ENCODE assay signal across 8 cellular contexts in the genomic region with DNA sequence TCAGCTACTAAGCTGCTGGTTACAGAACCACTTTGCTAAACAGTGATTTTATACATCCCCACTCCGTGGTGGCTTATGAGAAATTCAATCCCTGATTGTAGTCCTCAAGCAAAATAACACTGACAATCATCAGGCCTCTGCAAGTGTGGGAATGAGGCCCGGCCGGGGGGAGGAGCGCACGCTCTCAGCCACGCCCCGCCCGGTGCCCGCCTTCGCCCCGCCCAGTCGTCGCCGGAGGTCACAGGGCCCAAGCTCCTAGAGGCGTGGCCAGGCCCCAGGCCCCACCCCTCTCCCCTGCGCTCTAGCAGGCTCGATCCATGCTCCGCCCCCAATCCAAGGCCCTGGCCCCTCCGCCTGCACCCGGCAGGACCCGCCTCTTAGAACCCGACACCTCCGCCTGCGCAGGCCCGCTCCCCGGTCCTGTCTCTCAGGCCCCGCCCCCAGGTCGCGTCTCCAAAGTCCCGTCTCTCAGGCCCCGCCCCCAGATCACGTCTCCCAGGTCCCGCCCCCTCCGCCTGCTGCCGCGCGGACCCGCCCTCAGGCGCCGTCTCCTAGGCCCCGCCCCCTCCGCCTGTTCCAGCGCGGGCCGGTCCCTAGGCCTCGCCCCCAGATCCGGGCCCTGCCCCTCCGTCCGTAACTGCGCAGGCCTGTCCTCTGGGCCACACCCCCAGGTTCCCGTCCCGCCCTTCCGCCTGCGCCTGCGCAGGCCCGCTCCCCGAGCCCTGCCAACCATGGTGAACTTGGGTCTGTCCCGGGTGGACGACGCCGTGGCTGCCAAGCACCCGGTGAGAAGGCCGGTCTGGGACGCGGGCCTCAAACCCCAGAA. TPM values are rescaled to one million over a fixed set of nuclear protein-coding genes. Genes with fewer than 3 reads are reported as not detected.
DNase-seq lines count a peak whose midpoint lies in the region; ATAC-seq and TF ChIP-seq lines count a peak whose summit lies in the region.

A gene (plus strand): TSS at position 705 of the 826 bp plus-strand sequence. CDS start 27 bp downstream, at position 732.

- TF ChIP-seq EP300 in SK-N-SH (IDR thresholded peaks at IDR 0.05; ENCODE audit: borderline replicate concordance in 1 of 2, low read depth in 1 of 2, low read length in 1 of 2), result 0 out of 4 replicates have a peak, but pooled peaks of 1 of the 2 experiments have one; percentile 23
- TF ChIP-seq EP300 in suprapubic skin (IDR thresholded peaks at IDR 0.05), result no peak

- peak within 1 kb of the TSS; percentile 89 to 95 for H3K4me3 ChIP-seq in SK-N-SH (ENCODE audit: low read depth in 2 of 2, low read length in 1 of 2)
- peak within 1 kb of the TSS; percentile 74 for H3K4me3 ChIP-seq in suprapubic skin

- peak; percentile 84 for ATAC-seq in HG02571 (IDR thresholded peaks at IDR 0.05; ENCODE audit: unreplicated experiment)

- H3K36me3 ChIP-seq in SK-N-SH (replicated peaks in 1 of 2; ENCODE audit: control insufficient read depth in 1 of 2, insufficient read depth in 2 of 2, low read length in 1 of 2), result peaks cover 0 to 9% of the 10 kb centered on the region in 2 experiments
- no peaks in the 10 kb centered on the region for H3K36me3 ChIP-seq in suprapubic skin

- peaks cover 11% of the 10 kb centered on the region for H3K79me2 ChIP-seq in SK-N-SH (ENCODE audit: insufficient read depth)

- CTCF ChIA-PET in SK-N-SH (lab: Yijun Ruan, JAX), result interaction anchor here (0.7 to 5.0 kb wide), 8 partner anchors 13 to 259 kb away, joined by 3 to 36 read pairs (median 5); a partner anchor contains a TSS

- H3K4me2 ChIP-seq in SK-N-SH, result peak within 1 kb of the TSS; percentile 100

- H3K27me3 ChIP-seq in SK-N-SH (ENCODE audit: insufficient read depth) (no peaks in the 10 kb centered on the region), suprapubic skin (no peaks in the 10 kb centered on the region)

- peaks cover 8% of the 10 kb centered on the region for H3F3A ChIP-seq in SK-N-SH (replicated peaks; ENCODE audit: insufficient read depth)

- peak; percentile 82 for DNase-seq in GM04503 (ENCODE audit: low read depth)
- DNase-seq in NCI-H1048 (lab: John Stamatoyannopoulos, UW), result peak; percentile 99
- DNase-seq in SK-N-SH, result peak; percentile 98
- DNase-seq in activated naive CD4-positive, alpha-beta T cell treated with anti-CD3 and anti-CD28 coated beads, Interleukin-2, amount 50 U/mL, for 16 hours, result peak; percentile 100
- DNase-seq in germinal center (ENCODE audit: low spot score), result peak; percentile 98
- peak; percentile 97 to 100 (median 100) for DNase-seq in nucleus accumbens (lab: John Stamatoyannopoulos, UW)
- peak; percentile 100 for DNase-seq in suprapubic skin (ENCODE audit: low spot score in 2 of 2)

- H4K20me1 ChIP-seq in SK-N-SH (ENCODE audit: insufficient read depth), result peaks cover 5% of the 10 kb centered on the region; the same call in 1 of the 2 replicates

- no peaks in the 10 kb centered on the region for H3K9me2 ChIP-seq in SK-N-SH

- H3K4me1 ChIP-seq in SK-N-SH (ENCODE audit: control insufficient read depth in 1 of 2, insufficient read depth in 2 of 2, low read depth in 1 of 2, low read length in 1 of 2) (peaks cover 7 to 29% of the 10 kb centered on the region in 2 experiments), suprapubic skin (peaks cover 38% of the 10 kb centered on the region)

- WGBS in SK-N-SH (ENCODE audit: low lambda C conversion rate), result 0% methylated on average over 18 of the region's 65 CpGs
- WGBS in suprapubic skin, result 2% methylated on average over 20 of the region's 65 CpGs

- POLR2A ChIA-PET in SK-N-SH (lab: Yijun Ruan, JAX), result interaction anchor here (1.0 kb wide), 1 partner anchor 10 kb away, joined by 3 read pairs; no protein-coding TSS in a partner anchor

- TF ChIP-seq RAD21 in SK-N-SH (IDR thresholded peaks at IDR 0.05; ENCODE audit: low read length), result no peak

- TF ChIP-seq CTCF in SK-N-SH (IDR thresholded peaks at IDR 0.05) (no peak), suprapubic skin (IDR thresholded peaks at IDR 0.05) (no peak)

- peak in 1 of 2 donors; percentile 56 for TF ChIP-seq POLR2A in suprapubic skin (IDR thresholded peaks at IDR 0.05)

- peak within 1 kb of the TSS; percentile 81 for H2AFZ ChIP-seq in SK-N-SH (ENCODE audit: low read depth)

- H3K9me3 ChIP-seq in SK-N-SH, result no peaks in the 10 kb centered on the region
- H3K9me3 ChIP-seq in suprapubic skin, result no peaks in the 10 kb centered on the region

- H3K27ac ChIP-seq in SK-N-SH (ENCODE audit: low read depth in 2 of 2, low read length in 1 of 2), result peak within 1 kb of the TSS; percentile 78 to 90
- H3K27ac ChIP-seq in suprapubic skin, result peak within 1 kb of the TSS; percentile 98

- H3K9ac ChIP-seq in SK-N-SH, result peak within 1 kb of the TSS; percentile 90

TF ChIP-seq in SK-N-SH, 30 proteins besides CTCF, POLR2A, EP300 and RAD21:
- TF ChIP-seq, protein P1, sequence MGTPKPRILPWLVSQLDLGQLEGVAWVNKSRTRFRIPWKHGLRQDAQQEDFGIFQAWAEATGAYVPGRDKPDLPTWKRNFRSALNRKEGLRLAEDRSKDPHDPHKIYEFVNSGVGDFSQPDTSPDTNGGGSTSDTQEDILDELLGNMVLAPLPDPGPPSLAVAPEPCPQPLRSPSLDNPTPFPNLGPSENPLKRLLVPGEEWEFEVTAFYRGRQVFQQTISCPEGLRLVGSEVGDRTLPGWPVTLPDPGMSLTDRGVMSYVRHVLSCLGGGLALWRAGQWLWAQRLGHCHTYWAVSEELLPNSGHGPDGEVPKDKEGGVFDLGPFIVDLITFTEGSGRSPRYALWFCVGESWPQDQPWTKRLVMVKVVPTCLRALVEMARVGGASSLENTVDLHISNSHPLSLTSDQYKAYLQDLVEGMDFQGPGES (IDR thresholded peaks at IDR 0.05; ENCODE audit: low read depth, low read length), result 0 out of 2 replicates have a peak, but pooled peaks have one; percentile 4
- TF ChIP-seq, protein P2, sequence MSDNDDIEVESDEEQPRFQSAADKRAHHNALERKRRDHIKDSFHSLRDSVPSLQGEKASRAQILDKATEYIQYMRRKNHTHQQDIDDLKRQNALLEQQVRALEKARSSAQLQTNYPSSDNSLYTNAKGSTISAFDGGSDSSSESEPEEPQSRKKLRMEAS (IDR thresholded peaks at IDR 0.05; ENCODE audit: low read depth), result peak; percentile 44
- TF ChIP-seq GABPA (IDR thresholded peaks at IDR 0.05; ENCODE audit: low read depth) (peak; percentile 44; the same call in 1 of the 2 replicates), RCOR1 (IDR thresholded peaks at IDR 0.05; ENCODE audit: low read length) (0 out of 2 replicates have a peak, but pooled peaks have one; percentile 14), MXI1 (IDR thresholded peaks at IDR 0.05; ENCODE audit: low read depth, low read length) (peak; percentile 39; the same call in 1 of the 2 replicates), CHD2 (IDR thresholded peaks at IDR 0.05; ENCODE audit: low read length, partially characterized antibody) (peak; percentile 18), FOXJ3 (CRISPR knock-in tag; IDR thresholded peaks at IDR 0.05) (no peak), TAF1 (IDR thresholded peaks at IDR 0.05; ENCODE audit: borderline replicate concordance, low read depth, low read length) (peak; percentile 67), POLR2AphosphoS5 (IDR thresholded peaks at IDR 0.05; ENCODE audit: low read depth, low read length) (peak; percentile 87), YY1 (IDR thresholded peaks at IDR 0.05; ENCODE audit: low read depth) (no peak), EZH2phosphoT487 (IDR thresholded peaks at IDR 0.05; ENCODE audit: borderline replicate concordance, low read depth) (no peak), SMC3 (IDR thresholded peaks at IDR 0.05; ENCODE audit: low read depth, low read length) (no peak), NRF1 (IDR thresholded peaks at IDR 0.05; ENCODE audit: low read depth, low read length) (peak; percentile 95)

RNA-seq across cellular contexts. Expression of the gene that starts here (rescaled TPM):
- polyA plus RNA-seq in SK-N-SH (2012; rRNA removed), result 112 and 135 TPM in 2 replicates
- polyA plus RNA-seq in SK-N-SH (2012; cell fraction: cytosol; rRNA removed), result 72.6 and 115 TPM in 2 replicates
- 60.7 and 63.3 TPM in 2 replicates for polyA plus RNA-seq in SK-N-SH (2012; cell fraction: nucleus; rRNA removed)
- 100 to 1,000 TPM in 2 of 4 donors, 10 to 100 TPM in 2; 71.1 to 148 (median 115) TPM for total RNA-seq in suprapubic skin

Comparison
In these comparisons a context has a peak if more than half of its experiments do, and no peak if none do; other contexts are left out.
1. Peak in every context shown above with its lines: DNase-seq, ATAC-seq, H3K4me3 ChIP-seq and H3K27ac ChIP-seq.